Comparison of ENCODE assay signal across 8 cellular contexts in the genomic region with DNA sequence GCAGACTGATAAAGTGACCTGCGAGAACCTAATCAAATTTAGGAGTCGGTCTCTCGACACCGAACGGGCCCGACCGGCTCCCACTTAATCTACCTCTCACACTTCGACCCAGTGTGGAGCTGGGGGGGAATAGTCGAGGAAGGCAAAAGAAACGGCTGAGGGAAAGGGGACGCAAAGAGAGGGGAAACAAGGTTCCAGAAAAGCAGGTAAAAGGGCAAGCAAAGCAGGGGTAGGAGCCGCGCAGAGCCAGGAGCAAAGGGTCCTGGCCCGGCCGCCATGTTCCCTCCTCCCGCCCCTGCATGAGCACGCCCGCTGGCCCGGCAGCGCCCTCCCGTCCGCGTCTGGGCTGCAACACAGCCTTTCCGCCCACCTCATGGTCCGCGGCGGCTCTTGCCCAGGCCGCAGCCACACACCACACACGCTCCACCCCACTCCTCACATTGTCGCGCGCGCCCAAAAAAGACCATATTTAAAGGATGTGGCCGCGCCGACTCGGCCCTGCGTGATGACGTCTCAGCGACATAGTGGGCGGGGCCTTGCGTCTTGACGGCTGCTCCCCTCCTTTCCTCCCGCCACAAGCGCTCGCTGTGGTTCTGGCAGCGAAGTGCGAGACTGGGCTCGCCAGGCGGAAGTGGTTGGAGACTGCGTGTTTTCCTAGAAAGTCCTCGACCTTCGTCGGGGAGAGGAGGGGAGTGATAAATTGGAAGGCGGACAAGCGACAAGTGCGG. TPM values are rescaled to one million over a fixed set of nuclear protein-coding genes. Genes with fewer than 3 reads are reported as not detected.
DNase-seq lines count a peak whose midpoint lies in the region; ATAC-seq, FAIRE-seq and TF ChIP-seq lines count a peak whose summit lies in the region.

A gene with protein sequence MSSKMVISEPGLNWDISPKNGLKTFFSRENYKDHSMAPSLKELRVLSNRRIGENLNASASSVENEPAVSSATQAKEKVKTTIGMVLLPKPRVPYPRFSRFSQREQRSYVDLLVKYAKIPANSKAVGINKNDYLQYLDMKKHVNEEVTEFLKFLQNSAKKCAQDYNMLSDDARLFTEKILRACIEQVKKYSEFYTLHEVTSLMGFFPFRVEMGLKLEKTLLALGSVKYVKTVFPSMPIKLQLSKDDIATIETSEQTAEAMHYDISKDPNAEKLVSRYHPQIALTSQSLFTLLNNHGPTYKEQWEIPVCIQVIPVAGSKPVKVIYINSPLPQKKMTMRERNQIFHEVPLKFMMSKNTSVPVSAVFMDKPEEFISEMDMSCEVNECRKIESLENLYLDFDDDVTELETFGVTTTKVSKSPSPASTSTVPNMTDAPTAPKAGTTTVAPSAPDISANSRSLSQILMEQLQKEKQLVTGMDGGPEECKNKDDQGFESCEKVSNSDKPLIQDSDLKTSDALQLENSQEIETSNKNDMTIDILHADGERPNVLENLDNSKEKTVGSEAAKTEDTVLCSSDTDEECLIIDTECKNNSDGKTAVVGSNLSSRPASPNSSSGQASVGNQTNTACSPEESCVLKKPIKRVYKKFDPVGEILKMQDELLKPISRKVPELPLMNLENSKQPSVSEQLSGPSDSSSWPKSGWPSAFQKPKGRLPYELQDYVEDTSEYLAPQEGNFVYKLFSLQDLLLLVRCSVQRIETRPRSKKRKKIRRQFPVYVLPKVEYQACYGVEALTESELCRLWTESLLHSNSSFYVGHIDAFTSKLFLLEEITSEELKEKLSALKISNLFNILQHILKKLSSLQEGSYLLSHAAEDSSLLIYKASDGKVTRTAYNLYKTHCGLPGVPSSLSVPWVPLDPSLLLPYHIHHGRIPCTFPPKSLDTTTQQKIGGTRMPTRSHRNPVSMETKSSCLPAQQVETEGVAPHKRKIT (minus strand): TSS at position 510 of the 728 bp plus-strand sequence. CDS start 1,165 bp downstream, outside the sequence.

- WGBS in esophagus squamous epithelium, 2 donors: 0 to 1% methylated on average over 33 to 49 of the region's 57 CpGs

- peaks cover 7 to 59% (median 29%) of the 10 kb centered on the region in 3 donors for H3K4me1 ChIP-seq in esophagus squamous epithelium

- FAIRE-seq in RCC 7860 (lab: Jason Lieb, UNC): peak; percentile 78

- intact Hi-C loops in esophagus squamous epithelium (cut with DNase I): no loop called here

- peak in 3 of 6 experiments; percentile 12 to 22 (median 18) for TF ChIP-seq CTCF in esophagus squamous epithelium (IDR thresholded peaks at IDR 0.05)

- peak; percentile 84 for ATAC-seq in GM21786 (IDR thresholded peaks at IDR 0.05; ENCODE audit: unreplicated experiment)

- H3K27me3 ChIP-seq in esophagus squamous epithelium: no peaks in the 10 kb centered on the region

- DNase-seq in DMS79 treated with DMSO at 0.1 percent for 48 hours (lab: John Stamatoyannopoulos, UW) (peak; percentile 79), RCC 7860 (ENCODE audit: low spot score) (peak; percentile 89), activated T-helper 1 cell treated with Interleukin-2 at 50 U/mL for 16 hours (ENCODE audit: low read depth) (peak; percentile 92), esophagus squamous epithelium (lab: John Stamatoyannopoulos, UW) (peak; percentile 89), myocyte (ENCODE audit: low read depth) (peak; percentile 98)
- peak; percentile 96 to 97 for DNase-seq in stimulated activated CD8-positive, alpha-beta memory T cell treated with anti-CD3 and anti-CD28 coated beads, Interleukin-7, amount 100 ng/mL, for 48 hours (ENCODE audit: extremely low read depth in 1 of 2, low read depth in 1 of 2)

- peak within 1 kb of the TSS; percentile 66 to 97 (median 88) for H3K4me3 ChIP-seq in esophagus squamous epithelium

- TF ChIP-seq POLR2A in esophagus squamous epithelium (IDR thresholded peaks at IDR 0.05): peak in 3 of 4 donors; percentile 89 to 94 (median 90)

- H3K36me3 ChIP-seq in KOPT-K1 (ENCODE audit: insufficient read depth, low read length) (peaks cover 33% of the 10 kb centered on the region), esophagus squamous epithelium (peaks cover 0 to 11% (median 0%) of the 10 kb centered on the region in 3 donors)

- peak within 1 kb of the TSS; percentile 92 for H3K27ac ChIP-seq in KOPT-K1 (ENCODE audit: low read depth, low read length, poor library complexity, severe bottlenecking)
- peak within 1 kb of the TSS; percentile 93 to 98 (median 97) for H3K27ac ChIP-seq in esophagus squamous epithelium

- H3K9me3 ChIP-seq in KOPT-K1 (ENCODE audit: insufficient read depth, low read length, poor library complexity, severe bottlenecking) (no peaks in the 10 kb centered on the region), esophagus squamous epithelium (no peaks in the 10 kb centered on the region)

RNA-seq across cellular contexts. Expression of the gene that starts here (rescaled TPM):
- total RNA-seq in esophagus squamous epithelium (10 to 100 TPM in 3 of 4 donors, 1 to 10 TPM in 1; 7.0 to 35.9 (median 19.9) TPM), myocyte (12.6 and 13.9 TPM in 2 replicates)
- polyA plus RNA-seq in myocyte (2012): 8.8 TPM

Comparison
In these comparisons a context has a peak if more than half of its experiments do, and no peak if none do; other contexts are left out.
1. Peak in every context shown above with its lines: DNase-seq, ATAC-seq, H3K4me3 ChIP-seq and H3K27ac ChIP-seq.